Comparison of ENCODE assay signal across 24 cellular contexts in the genomic region with DNA sequence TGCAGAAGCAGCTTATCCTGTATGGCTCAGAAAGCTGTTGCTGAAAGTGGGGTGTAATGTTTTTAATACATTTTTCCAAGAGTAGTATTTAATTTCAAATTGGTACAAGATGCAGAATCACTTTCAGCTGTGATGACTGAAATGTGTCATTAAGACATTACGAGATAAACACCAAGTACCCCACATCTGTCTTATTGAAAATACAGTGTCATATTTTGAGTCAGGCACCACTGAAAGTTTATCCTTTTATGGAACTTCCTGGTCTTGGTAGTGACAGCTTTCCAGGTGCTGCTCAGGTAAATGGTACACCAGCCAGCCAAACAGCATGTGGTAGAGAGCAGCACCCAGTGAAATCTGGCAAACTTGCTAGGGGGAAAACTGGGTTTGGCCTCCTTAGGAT.
"Had no signal": no experiment of that assay in that cellular context is flagged by ENCODE, and none has a peak within 500 bp of the region (broad histone marks: within the 10 kb centered on the region; RNA-seq: fewer than 3 reads in every experiment).

No MANE protein-coding gene starts in this region.

- H3K4me1 ChIP-seq: adrenal gland, SJSA1 had no signal

- DNase-seq: activated CD4-positive, alpha-beta memory T cell treated with anti-CD3 and anti-CD28 coated beads for 36 hours; activated CD4-positive, alpha-beta T cell treated with anti-CD3 and anti-CD28 coated beads, Interleukin-2, amount 10 ng/mL, durations not matched to agents 7 days and 5 days; activated CD4-positive, CD25-positive, alpha-beta regulatory T cell treated with anti-CD3 and anti-CD28 coated beads, Interleukin-2, amount 50 U/mL, for 72 hours; activated CD8-positive, alpha-beta memory T cell treated with anti-CD3 and anti-CD28 coated beads for 24 hours; activated naive CD4-positive, alpha-beta T cell treated with anti-CD3 and anti-CD28 coated beads, Interleukin-2, amount 50 U/mL, for 16 hours; activated naive CD8-positive, alpha-beta T cell treated with anti-CD3 and anti-CD28 coated beads, Interleukin-2, amount 10 ng/mL, durations not matched to agents 7 days and 5 days; activated T-cell treated with anti-CD3 and anti-CD28 coated beads, Interleukin-2, amount 50 U/mL, for 72 hours; adrenal gland; anterior cingulate cortex; cerebellar nuclear complex; MG63; MV-4-11; NCI-H1105; NCI-H1436; NCI-H1694 treated with DMSO at 0.1 percent for 48 hours; NCI-H2081; NCI-H446; NCI-H524; PC-3; SHP77 had no signal

- ATAC-seq: PC-3, WTC11 had no signal

- H3K4me3 Mint-ChIP-seq: activated CD4-positive, alpha-beta memory T cell treated with anti-CD3 and anti-CD28 coated beads for 36 hours; activated CD4-positive, alpha-beta T cell treated with anti-CD3 and anti-CD28 coated beads, Interleukin-2, amount 10 ng/mL, durations not matched to agents 7 days and 5 days; activated naive CD8-positive, alpha-beta T cell treated with anti-CD3 and anti-CD28 coated beads, Interleukin-2, amount 10 ng/mL, durations not matched to agents 7 days and 5 days; activated T-cell treated with anti-CD3 and anti-CD28 coated beads, Interleukin-2, amount 50 U/mL, for 72 hours; T-helper 1 cell treated with Interleukin-12 subunit alpha and Interleukin-12 subunit beta and Interleukin-4 antibody, amounts not matched to agents 30 μg/mL and 1 μg/mL, for 36 hours; WTC11 had no signal

- H3K4me3 ChIP-seq: adrenal gland, MG63, SJSA1 had no signal

- H3K9me3 ChIP-seq: adrenal gland, MG63, SJSA1 had no signal

- H3K27me3 ChIP-seq: adrenal gland, MG63, SJSA1 had no signal

- H3K9me3 Mint-ChIP-seq: activated CD4-positive, alpha-beta memory T cell treated with anti-CD3 and anti-CD28 coated beads for 36 hours; activated CD4-positive, alpha-beta T cell treated with anti-CD3 and anti-CD28 coated beads, Interleukin-2, amount 10 ng/mL, durations not matched to agents 7 days and 5 days; activated naive CD8-positive, alpha-beta T cell treated with anti-CD3 and anti-CD28 coated beads, Interleukin-2, amount 10 ng/mL, durations not matched to agents 7 days and 5 days; activated T-cell treated with anti-CD3 and anti-CD28 coated beads, Interleukin-2, amount 50 U/mL, for 72 hours; T-helper 1 cell treated with Interleukin-12 subunit alpha and Interleukin-12 subunit beta and Interleukin-4 antibody, amounts not matched to agents 30 μg/mL and 1 μg/mL, for 36 hours; WTC11 had no signal

- H3K27ac Mint-ChIP-seq: activated CD4-positive, alpha-beta memory T cell treated with anti-CD3 and anti-CD28 coated beads for 36 hours; activated CD4-positive, alpha-beta T cell treated with anti-CD3 and anti-CD28 coated beads, Interleukin-2, amount 10 ng/mL, durations not matched to agents 7 days and 5 days; activated naive CD8-positive, alpha-beta T cell treated with anti-CD3 and anti-CD28 coated beads, Interleukin-2, amount 10 ng/mL, durations not matched to agents 7 days and 5 days; T-helper 1 cell treated with Interleukin-12 subunit alpha and Interleukin-12 subunit beta and Interleukin-4 antibody, amounts not matched to agents 30 μg/mL and 1 μg/mL, for 36 hours; WTC11 had no signal

- H3K27me3 Mint-ChIP-seq: activated CD4-positive, alpha-beta memory T cell treated with anti-CD3 and anti-CD28 coated beads for 36 hours; activated CD4-positive, alpha-beta T cell treated with anti-CD3 and anti-CD28 coated beads, Interleukin-2, amount 10 ng/mL, durations not matched to agents 7 days and 5 days; activated naive CD8-positive, alpha-beta T cell treated with anti-CD3 and anti-CD28 coated beads, Interleukin-2, amount 10 ng/mL, durations not matched to agents 7 days and 5 days had no signal

- H3K27ac ChIP-seq: adrenal gland, KMS-11, SJSA1 had no signal

- H3K4me1 Mint-ChIP-seq: WTC11 had no signal
